ENCODE assay signal across 19 cellular contexts in genomic region chr9:32899181-32899580, GRCh38.
DNase-seq lines count a peak whose midpoint lies in the region; ATAC-seq and TF ChIP-seq lines count a peak whose summit lies in the region.
"Had no signal": no experiment of that assay in that cellular context is flagged by ENCODE, and none has a peak within 500 bp of the region (broad histone marks: within the 10 kb centered on the region; RNA-seq: fewer than 3 reads in every experiment).

No MANE protein-coding gene starts in this region.

- H3K27me3 Mint-ChIP-seq in stimulated activated naive CD8-positive, alpha-beta T cell treated with anti-CD3 and anti-CD28 coated beads, Interleukin-15, amount 100 ng/mL, for 72 hours: peaks cover 22% of the 10 kb centered on the region
- H3K27me3 Mint-ChIP-seq: brain had no signal

- H3K4me1 ChIP-seq in RWPE2 (ENCODE audit: insufficient read depth, poor library complexity, severe bottlenecking) (no peaks in the 10 kb centered on the region), stomach (no peaks in the 10 kb centered on the region)
- H3K4me1 ChIP-seq: heart left ventricle, psoas muscle, vagina had no signal

- H3K36me3 ChIP-seq in RWPE2 (ENCODE audit: low read depth) (no peaks in the 10 kb centered on the region), stomach (no peaks in the 10 kb centered on the region)
- H3K36me3 ChIP-seq: heart left ventricle, vagina had no signal

- H3K9me3 Mint-ChIP-seq in stimulated activated naive CD8-positive, alpha-beta T cell treated with anti-CD3 and anti-CD28 coated beads, Interleukin-15, amount 100 ng/mL, for 72 hours: peaks cover 0 to 5% of the 10 kb centered on the region in 2 donors

- H3K27me3 ChIP-seq in RWPE2 (ENCODE audit: insufficient read depth, poor library complexity, severe bottlenecking) (no peaks in the 10 kb centered on the region), stomach (no peaks in the 10 kb centered on the region)
- H3K27me3 ChIP-seq: heart left ventricle, vagina had no signal

- H3K4me3 Mint-ChIP-seq in stimulated activated naive CD8-positive, alpha-beta T cell treated with anti-CD3 and anti-CD28 coated beads, Interleukin-15, amount 100 ng/mL, for 72 hours: no peak overlapping the region
- H3K4me3 Mint-ChIP-seq: activated naive CD4-positive, alpha-beta T cell treated with anti-CD3 and anti-CD28 coated beads, Interleukin-2, amount 50 U/mL, for 24 hours; brain had no signal

- DNase-seq in DMS53 treated with DMSO at 0.1 percent for 48 hours (lab: John Stamatoyannopoulos, UW; ENCODE audit: unreplicated experiment): peak; percentile 28
- DNase-seq in Kasumi-1 (lab: John Stamatoyannopoulos, UW): peak; percentile 78 to 89
- DNase-seq in RWPE2 (ENCODE audit: low spot score): no peak
- DNase-seq in fibroblast of mammary gland (ENCODE audit: low read depth): peak; percentile 23
- DNase-seq in activated naive CD4-positive, alpha-beta T cell treated with anti-CD3 and anti-CD28 coated beads, Interleukin-2, amount 50 U/mL, for 16 hours: no peak
- no peak for DNase-seq in stomach
- no peak for DNase-seq in stimulated activated naive CD8-positive, alpha-beta T cell treated with anti-CD3 and anti-CD28 coated beads, Interleukin-15, amount 100 ng/mL, for 72 hours
- DNase-seq in GM10266 (ENCODE audit: extremely low spot score): no peak
- DNase-seq: activated CD4-positive, alpha-beta T cell treated with anti-CD3 and anti-CD28 coated beads for 48 hours; activated T-cell treated with anti-CD3 and anti-CD28 coated beads for 4 hours; heart left ventricle; MM.1S; NCI-H748 treated with DMSO at 0.1 percent for 48 hours; psoas muscle; T-helper 2 cell had no signal

- WGBS in stomach, 5 donors: 30 to 49% (median 33%) methylated on average over 1 of the region's 1 CpG

- H3K4me1 Mint-ChIP-seq in stimulated activated naive CD8-positive, alpha-beta T cell treated with anti-CD3 and anti-CD28 coated beads, Interleukin-15, amount 100 ng/mL, for 72 hours: no peaks in the 10 kb centered on the region
- H3K4me1 Mint-ChIP-seq: activated naive CD4-positive, alpha-beta T cell treated with anti-CD3 and anti-CD28 coated beads, Interleukin-2, amount 50 U/mL, for 24 hours; brain had no signal

- no peak overlapping the region for H3K27ac Mint-ChIP-seq in stimulated activated naive CD8-positive, alpha-beta T cell treated with anti-CD3 and anti-CD28 coated beads, Interleukin-15, amount 100 ng/mL, for 72 hours
- H3K27ac Mint-ChIP-seq: activated naive CD4-positive, alpha-beta T cell treated with anti-CD3 and anti-CD28 coated beads, Interleukin-2, amount 50 U/mL, for 24 hours; brain had no signal

- H3K4me3 ChIP-seq in RWPE2 (ENCODE audit: severe bottlenecking): no peak overlapping the region
- H3K4me3 ChIP-seq in fibroblast of mammary gland (ENCODE audit: control insufficient read depth, low read depth, low read length): no peak overlapping the region
- no peak overlapping the region for H3K4me3 ChIP-seq in stomach
- H3K4me3 ChIP-seq: heart left ventricle, psoas muscle, vagina had no signal

- H3K9me3 ChIP-seq in RWPE2 (ENCODE audit: severe bottlenecking): no peaks in the 10 kb centered on the region
- peaks cover 0 to 13% (median 10%) of the 10 kb centered on the region in 4 donors for H3K9me3 ChIP-seq in stomach
- H3K9me3 ChIP-seq: vagina had no signal

- no peak for TF ChIP-seq CTCF in RWPE2 (IDR thresholded peaks at IDR 0.05; ENCODE audit: poor library complexity, severe bottlenecking)
- no peak for TF ChIP-seq CTCF in fibroblast of mammary gland (conservative IDR thresholded peaks at IDR 0.05; ENCODE audit: control insufficient read depth, insufficient read depth, low read depth, low read length)
- TF ChIP-seq CTCF in stomach (IDR thresholded peaks at IDR 0.05): no peak
- no peak for TF ChIP-seq CTCF in GM10266 (IDR thresholded peaks at IDR 0.05; ENCODE audit: control insufficient read depth, insufficient read depth, low read depth, missing control alignments)

- peak; percentile 31; the same call in 1 of the 3 replicates for ATAC-seq in RWPE2 (ENCODE audit: low read depth)
- ATAC-seq in stimulated activated naive CD8-positive, alpha-beta T cell treated with anti-CD3 and anti-CD28 coated beads, Interleukin-15, amount 100 ng/mL, for 72 hours: no peak
- ATAC-seq: heart left ventricle, psoas muscle, Right ventricle myocardium inferior had no signal

- no peak for TF ChIP-seq EP300 in stomach (IDR thresholded peaks at IDR 0.05)

- H3K27ac ChIP-seq in RWPE2 (ENCODE audit: poor library complexity, severe bottlenecking) (no peak overlapping the region), stomach (no peak overlapping the region)
- H3K27ac ChIP-seq: heart left ventricle, psoas muscle, vagina had no signal

- TF ChIP-seq POLR2A in stomach (IDR thresholded peaks at IDR 0.05): no peak

- intact Hi-C loops in stomach (cut with DNase I; ENCODE audit: low total_unique reads): no loop called here

Comparison
In these comparisons a context has a peak if more than half of its experiments do, and no peak if none do; other contexts are left out.
1. DNase-seq: peak in DMS53 treated with DMSO at 0.1 percent for 48 hours (single experiment), Kasumi-1 (2 of 2) and fibroblast of mammary gland (single experiment); none in RWPE2 (single experiment), activated naive CD4-positive, alpha-beta T cell treated with anti-CD3 and anti-CD28 coated beads, Interleukin-2, amount 50 U/mL, for 16 hours (single experiment), stomach (single experiment), stimulated activated naive CD8-positive, alpha-beta T cell treated with anti-CD3 and anti-CD28 coated beads, Interleukin-15, amount 100 ng/mL, for 72 hours (0 of 2) and GM10266 (single experiment).